Comparison of ENCODE assay signal across 20 cellular contexts in genomic region chr17:46184696-46185095, GRCh38. TPM values are rescaled to one million over a fixed set of nuclear protein-coding genes. Genes with fewer than 3 reads are reported as not detected.
DNase-seq lines count a peak whose midpoint lies in the region; ATAC-seq, FAIRE-seq and TF ChIP-seq lines count a peak whose summit lies in the region.
"Had no signal": no experiment of that assay in that cellular context is flagged by ENCODE, and none has a peak within 500 bp of the region (broad histone marks: within the 10 kb centered on the region; RNA-seq: fewer than 3 reads in every experiment).

No MANE protein-coding gene starts in this region.

- H3K9me3 Mint-ChIP-seq in activated naive CD8-positive, alpha-beta T cell treated with anti-CD3 and anti-CD28 coated beads, Interleukin-2, amount 50 U/mL, for 24 hours: no peaks in the 10 kb centered on the region
- H3K9me3 Mint-ChIP-seq in naive thymus-derived CD4-positive, alpha-beta T cell: peaks cover 0 to 3% (median 0%) of the 10 kb centered on the region in 11 donors
- no peaks in the 10 kb centered on the region for H3K9me3 Mint-ChIP-seq in neural progenitor cell
- H3K9me3 Mint-ChIP-seq: activated CD4-positive, alpha-beta memory T cell treated with anti-CD3 and anti-CD28 coated beads, Interleukin-2, amount 10 ng/mL, durations not matched to agents 7 days and 5 days; neural crest cell had no signal

- H3K4me2 ChIP-seq in BLaER1 treated with 17β-estradiol and CSF1 and Interleukin-3, amounts not matched to agents 10 nM and 100 nM: peak overlapping the region in 10 of 11 experiments; percentile 5 to 39 (median 20); a peak in 12 of 22 replicates
- H3K4me2 ChIP-seq in neural progenitor cell: no peak overlapping the region

- H3K27me3 Mint-ChIP-seq in activated naive CD8-positive, alpha-beta T cell treated with anti-CD3 and anti-CD28 coated beads, Interleukin-2, amount 50 U/mL, for 24 hours: no peaks in the 10 kb centered on the region
- no peaks in the 10 kb centered on the region for H3K27me3 Mint-ChIP-seq in naive thymus-derived CD4-positive, alpha-beta T cell
- peaks cover 2% of the 10 kb centered on the region for H3K27me3 Mint-ChIP-seq in neural progenitor cell (ENCODE audit: insufficient read depth, low read depth)
- H3K27me3 Mint-ChIP-seq: activated CD4-positive, alpha-beta memory T cell treated with anti-CD3 and anti-CD28 coated beads, Interleukin-2, amount 10 ng/mL, durations not matched to agents 7 days and 5 days had no signal

- no peak for TF ChIP-seq CTCF in GM10266 (IDR thresholded peaks at IDR 0.05; ENCODE audit: control insufficient read depth, insufficient read depth, low read depth, missing control alignments)
- no peak for TF ChIP-seq CTCF in neural progenitor cell (IDR thresholded peaks at IDR 0.05)

- peak overlapping the region; percentile 24 for H3K27ac Mint-ChIP-seq in activated naive CD8-positive, alpha-beta T cell treated with anti-CD3 and anti-CD28 coated beads, Interleukin-2, amount 50 U/mL, for 24 hours
- H3K27ac Mint-ChIP-seq in naive thymus-derived CD4-positive, alpha-beta T cell: peak overlapping the region in 7 of 9 donors; percentile 22 to 81 (median 31)
- no peak overlapping the region for H3K27ac Mint-ChIP-seq in neural progenitor cell
- H3K27ac Mint-ChIP-seq: activated CD4-positive, alpha-beta memory T cell treated with anti-CD3 and anti-CD28 coated beads, Interleukin-2, amount 10 ng/mL, durations not matched to agents 7 days and 5 days had no signal

- H3K36me3 ChIP-seq in BLaER1 treated with 17β-estradiol and CSF1 and Interleukin-3, amounts not matched to agents 10 nM and 100 nM: peaks cover 0 to 38% (median 7%) of the 10 kb centered on the region in 11 experiments; a peak in 10 of 22 replicates
- no peaks in the 10 kb centered on the region for H3K36me3 ChIP-seq in naive thymus-derived CD4-positive, alpha-beta T cell (ENCODE audit: control insufficient read depth in 2 of 3, insufficient read depth in 3 of 3, low read length in 3 of 3)
- H3K36me3 ChIP-seq in neural progenitor cell: no peaks in the 10 kb centered on the region
- H3K36me3 ChIP-seq: upper lobe of right lung had no signal

- peak overlapping the region; percentile 2 for H3K4me3 Mint-ChIP-seq in activated naive CD8-positive, alpha-beta T cell treated with anti-CD3 and anti-CD28 coated beads, Interleukin-2, amount 50 U/mL, for 24 hours
- H3K4me3 Mint-ChIP-seq in naive thymus-derived CD4-positive, alpha-beta T cell: peak overlapping the region in 8 of 10 donors; percentile 37 to 98 (median 72)
- H3K4me3 Mint-ChIP-seq in neural progenitor cell: no peak overlapping the region
- H3K4me3 Mint-ChIP-seq: activated CD4-positive, alpha-beta memory T cell treated with anti-CD3 and anti-CD28 coated beads, Interleukin-2, amount 10 ng/mL, durations not matched to agents 7 days and 5 days had no signal

- CTCF ChIA-PET in naive thymus-derived CD4-positive, alpha-beta T cell (lab: Charles Lee): interaction anchor here (1.0 to 1.7 kb wide), 2 partner anchors 16 to 28 kb away, joined by 3 to 4 read pairs; no protein-coding TSS in a partner anchor

- H4K20me1 ChIP-seq in BLaER1 treated with 17β-estradiol and CSF1 and Interleukin-3, amounts not matched to agents 10 nM and 100 nM: peaks cover 99 to 100% (median 100%) of the 10 kb centered on the region in 11 experiments
- peaks cover 100% of the 10 kb centered on the region for H4K20me1 ChIP-seq in neural progenitor cell (ENCODE audit: low read depth)

- peaks cover 11% of the 10 kb centered on the region for H3F3A ChIP-seq in neural progenitor cell (ENCODE audit: low read depth)

- no peaks in the 10 kb centered on the region for H3K27me3 ChIP-seq in BLaER1 treated with 17β-estradiol and CSF1 and Interleukin-3, amounts not matched to agents 10 nM and 100 nM
- H3K27me3 ChIP-seq in naive thymus-derived CD4-positive, alpha-beta T cell (ENCODE audit: control insufficient read depth in 2 of 2, insufficient read depth in 2 of 2, low read length in 2 of 2): no peaks in the 10 kb centered on the region
- no peaks in the 10 kb centered on the region for H3K27me3 ChIP-seq in neural progenitor cell
- H3K27me3 ChIP-seq: upper lobe of right lung had no signal

- no peak overlapping the region for H3K4me3 ChIP-seq in BLaER1 treated with 17β-estradiol and CSF1 and Interleukin-3, amounts not matched to agents 10 nM and 100 nM
- H3K4me3 ChIP-seq in naive thymus-derived CD4-positive, alpha-beta T cell (ENCODE audit: low read length): no peak overlapping the region
- no peak overlapping the region for H3K4me3 ChIP-seq in neural progenitor cell
- H3K4me3 ChIP-seq: upper lobe of right lung had no signal

- H3K9ac ChIP-seq in BLaER1 treated with 17β-estradiol and CSF1 and Interleukin-3, amounts not matched to agents 10 nM and 100 nM: no peak overlapping the region
- no peak overlapping the region for H3K9ac ChIP-seq in neural progenitor cell

- peaks cover 60 to 100% (median 80%) of the 10 kb centered on the region in 10 experiments for H3K4me1 ChIP-seq in BLaER1 treated with 17β-estradiol and CSF1 and Interleukin-3, amounts not matched to agents 10 nM and 100 nM
- H3K4me1 ChIP-seq in naive thymus-derived CD4-positive, alpha-beta T cell (ENCODE audit: control insufficient read depth in 2 of 2, insufficient read depth in 2 of 2, low read length in 2 of 2): peaks cover 74 to 89% of the 10 kb centered on the region in 2 donors
- peaks cover 56% of the 10 kb centered on the region for H3K4me1 ChIP-seq in neural progenitor cell

- POLR2A ChIA-PET in naive thymus-derived CD4-positive, alpha-beta T cell (lab: Charles Lee): interaction anchor here (1.0 to 1.8 kb wide), 3 partner anchors 8 to 30 kb away, joined by 3 to 5 read pairs (median 3); no protein-coding TSS in a partner anchor

- no peaks in the 10 kb centered on the region for H3K9me3 ChIP-seq in BLaER1 treated with 17β-estradiol and CSF1 and Interleukin-3, amounts not matched to agents 10 nM and 100 nM (replicated peaks in 1 of 11)
- H3K9me3 ChIP-seq in naive thymus-derived CD4-positive, alpha-beta T cell (ENCODE audit: control insufficient read depth in 2 of 3, low read length in 3 of 3): no peaks in the 10 kb centered on the region
- no peaks in the 10 kb centered on the region for H3K9me3 ChIP-seq in neural progenitor cell (ENCODE audit: low read depth)
- H3K9me3 ChIP-seq: upper lobe of right lung had no signal

- no peak overlapping the region for H2AFZ ChIP-seq in neural progenitor cell (replicated peaks)

- intact Hi-C loops in naive thymus-derived CD4-positive, alpha-beta T cell (cut with micrococcal nuclease): loop anchor here (1.0 to 5.0 kb wide), 3 partner anchors 8 to 42 kb away; no protein-coding TSS in a partner anchor

- no peak for TF ChIP-seq POLR2A in GM12891 (IDR thresholded peaks at IDR 0.05; ENCODE audit: low read depth, low read length)

- peaks cover 100% of the 10 kb centered on the region for H3K79me2 ChIP-seq in neural progenitor cell (ENCODE audit: low read depth)

- DNase-seq in GM12891 (ENCODE audit: insufficient read length, low spot score): no peak
- no peak for DNase-seq in activated naive CD8-positive, alpha-beta T cell treated with anti-CD3 and anti-CD28 coated beads, Interleukin-2, amount 50 U/mL, for 24 hours
- DNase-seq in naive thymus-derived CD4-positive, alpha-beta T cell: no peak
- no peak for DNase-seq in stimulated activated CD4-positive, alpha-beta T cell treated with anti-CD3 and anti-CD28 coated beads, Interleukin-4, amount 100 ng/mL, for 24 hours
- no peak for DNase-seq in GM10266 (ENCODE audit: extremely low spot score)
- DNase-seq in neural progenitor cell (ENCODE audit: low spot score): no peak
- DNase-seq in AG08395 (ENCODE audit: low spot score): no peak
- DNase-seq: activated CD4-positive, alpha-beta memory T cell treated with anti-CD3 and anti-CD28 coated beads, Interleukin-2, amount 10 ng/mL, durations not matched to agents 7 days and 5 days; Kasumi-1; NCI-H1092 treated with DMSO at 0.1 percent for 48 hours; NCI-H526 treated with DMSO at 0.1 percent for 48 hours; retina; stimulated activated naive CD4-positive, alpha-beta T cell treated with Interleukin-2 at 50 U/mL for 16 hours; upper lobe of right lung had no signal

- no peak for FAIRE-seq in GM12891 (lab: Jason Lieb, UNC)
- FAIRE-seq: D721Med, endometrium had no signal

- H3K27ac ChIP-seq in BLaER1 treated with 17β-estradiol and CSF1 and Interleukin-3, amounts not matched to agents 10 nM and 100 nM: no peak overlapping the region
- no peak overlapping the region for H3K27ac ChIP-seq in naive thymus-derived CD4-positive, alpha-beta T cell (ENCODE audit: low read depth, low read length)
- no peak overlapping the region for H3K27ac ChIP-seq in neural progenitor cell
- H3K27ac ChIP-seq: upper lobe of right lung, VCaP had no signal

- no peak for ATAC-seq in activated naive CD8-positive, alpha-beta T cell treated with anti-CD3 and anti-CD28 coated beads, Interleukin-2, amount 50 U/mL, for 24 hours
- no peak for ATAC-seq in naive thymus-derived CD4-positive, alpha-beta T cell
- ATAC-seq: Right ventricle myocardium inferior, upper lobe of right lung had no signal

- H3K4me1 Mint-ChIP-seq in activated naive CD8-positive, alpha-beta T cell treated with anti-CD3 and anti-CD28 coated beads, Interleukin-2, amount 50 U/mL, for 24 hours: peaks cover 95% of the 10 kb centered on the region
- H3K4me1 Mint-ChIP-seq in naive thymus-derived CD4-positive, alpha-beta T cell: peaks cover 71 to 100% (median 93%) of the 10 kb centered on the region in 7 donors
- peaks cover 50% of the 10 kb centered on the region for H3K4me1 Mint-ChIP-seq in neural progenitor cell

- H3K36me3 Mint-ChIP-seq in activated naive CD8-positive, alpha-beta T cell treated with anti-CD3 and anti-CD28 coated beads, Interleukin-2, amount 50 U/mL, for 24 hours (ENCODE audit: low read depth): peaks cover 7% of the 10 kb centered on the region
- peaks cover 0 to 10% (median 3%) of the 10 kb centered on the region in 5 donors for H3K36me3 Mint-ChIP-seq in naive thymus-derived CD4-positive, alpha-beta T cell
- H3K36me3 Mint-ChIP-seq in neural progenitor cell: peaks cover 16% of the 10 kb centered on the region

TF ChIP-seq in GM12891, 5 proteins besides CTCF, POLR2A, EP300 and RAD21:
- TF ChIP-seq PAX5 (IDR thresholded peaks at IDR 0.05; ENCODE audit: insufficient read depth, low read length, severe bottlenecking) (no peak), POU2F2 (IDR thresholded peaks at IDR 0.05; ENCODE audit: low read depth, low read length) (0 out of 2 replicates have a peak, but pooled peaks have one; percentile 33)

RNA-seq across cellular contexts. Expression of gene KANSL1, which starts 8.5 kb away (rescaled TPM):
- 16.8 TPM for polyA plus RNA-seq in GM12891 (2012; ENCODE audit: low read depth, missing spikeins)
- total RNA-seq in naive thymus-derived CD4-positive, alpha-beta T cell: 100 to 1,000 TPM; 121 to 230 (median 202) TPM
- 10 to 100 TPM; 17.4 to 24.0 TPM for polyA plus RNA-seq in naive thymus-derived CD4-positive, alpha-beta T cell
- 114 and 136 TPM in 2 replicates for total RNA-seq in neural progenitor cell (ENCODE audit: low replicate concordance)
